ENCODE assay signal across 8 cellular contexts in the genomic region with DNA sequence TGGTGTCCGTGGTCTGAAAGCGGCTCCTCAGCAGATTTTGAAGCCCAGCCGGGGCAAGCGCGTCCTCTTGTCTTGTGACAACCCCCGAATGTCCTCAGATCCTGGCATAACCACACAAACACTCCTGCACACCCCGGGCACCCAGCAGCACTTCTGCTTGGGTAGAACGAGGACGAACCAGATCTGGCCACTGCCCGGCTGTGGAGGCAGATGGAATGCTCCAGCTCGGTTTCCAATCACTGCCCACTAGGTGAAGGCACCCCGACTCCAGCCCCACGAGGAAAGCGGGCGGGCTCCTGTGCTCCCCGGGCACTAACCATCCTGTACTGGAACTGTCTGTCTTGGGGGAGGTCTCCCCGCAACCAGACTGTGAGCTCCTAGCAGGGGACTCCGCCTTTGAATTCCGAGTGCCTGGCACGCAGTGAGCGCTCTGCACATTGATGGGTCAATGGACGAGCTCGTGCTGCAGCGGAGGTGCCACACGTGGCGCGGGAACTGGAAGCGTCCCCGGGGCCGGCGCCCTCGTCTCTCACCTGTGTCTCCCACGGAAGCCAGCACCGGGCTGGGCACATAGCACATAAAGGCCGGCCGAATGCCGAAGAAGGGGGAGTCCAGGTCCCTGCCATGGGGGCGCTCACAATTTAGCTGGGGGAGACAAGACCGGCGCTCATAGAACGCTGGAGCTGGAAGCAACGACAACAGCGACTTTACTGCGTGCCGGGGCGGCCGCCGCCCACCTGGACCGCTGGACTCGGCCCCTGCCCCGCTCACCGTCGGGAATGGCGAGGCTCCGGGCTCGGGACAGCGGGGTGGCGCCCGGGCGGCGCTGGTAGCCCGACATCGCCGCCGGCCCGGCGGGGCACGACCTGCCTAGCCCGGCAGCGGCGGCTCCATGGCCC. TPM values are rescaled to one million over a fixed set of nuclear protein-coding genes. Genes with fewer than 3 reads are reported as not detected.
A peak's percentile ranks its signal among the peaks of the same experiment; 100 is the strongest.
DNase-seq lines count a peak whose midpoint lies in the region; ATAC-seq and TF ChIP-seq lines count a peak whose summit lies in the region.

No MANE protein-coding gene starts in this region.

- peaks cover 39% of the 10 kb centered on the region for H3K4me1 Mint-ChIP-seq in activated T-helper 2 cell treated with anti-CD3 and anti-CD28 coated beads, Interferon-gamma antibody, Interleukin-2, Interleukin-4, amounts not matched to agents 10 μg/mL and 5 μg/mL and 100 μg/mL, durations not matched to agents 14 hours and 24 hours and 36 hours (ENCODE audit: low read depth)
- peaks cover 32% of the 10 kb centered on the region for H3K4me1 Mint-ChIP-seq in osteocyte (ENCODE audit: unreplicated experiment)

- H3K36me3 Mint-ChIP-seq in activated T-helper 2 cell treated with anti-CD3 and anti-CD28 coated beads, Interferon-gamma antibody, Interleukin-2, Interleukin-4, amounts not matched to agents 10 μg/mL and 5 μg/mL and 100 μg/mL, durations not matched to agents 14 hours and 24 hours and 36 hours (ENCODE audit: low read depth) = peaks cover 78% of the 10 kb centered on the region
- H3K36me3 Mint-ChIP-seq in osteocyte (ENCODE audit: unreplicated experiment) = peaks cover 32% of the 10 kb centered on the region

- H3K9me3 Mint-ChIP-seq in activated T-helper 2 cell treated with anti-CD3 and anti-CD28 coated beads, Interferon-gamma antibody, Interleukin-2, Interleukin-4, amounts not matched to agents 10 μg/mL and 5 μg/mL and 100 μg/mL, durations not matched to agents 14 hours and 24 hours and 36 hours = no peaks in the 10 kb centered on the region
- no peaks in the 10 kb centered on the region for H3K9me3 Mint-ChIP-seq in osteocyte (ENCODE audit: unreplicated experiment)

- no peaks in the 10 kb centered on the region for H3K27me3 ChIP-seq in gastroesophageal sphincter

- H3K4me3 ChIP-seq in gastroesophageal sphincter = peak overlapping the region; percentile 64 to 96

- H3K27ac Mint-ChIP-seq in activated T-helper 2 cell treated with anti-CD3 and anti-CD28 coated beads, Interferon-gamma antibody, Interleukin-2, Interleukin-4, amounts not matched to agents 10 μg/mL and 5 μg/mL and 100 μg/mL, durations not matched to agents 14 hours and 24 hours and 36 hours = peak overlapping the region; percentile 95
- H3K27ac Mint-ChIP-seq in osteocyte (ENCODE audit: unreplicated experiment) = peak overlapping the region; percentile 75

- TF ChIP-seq EP300 in gastroesophageal sphincter (IDR thresholded peaks at IDR 0.05) = no peak

- peaks cover 0 to 40% (median 12%) of the 10 kb centered on the region in 3 donors for H3K4me1 ChIP-seq in gastroesophageal sphincter

- TF ChIP-seq CTCF in gastroesophageal sphincter (IDR thresholded peaks at IDR 0.05) (peak in 1 of 4 experiments; percentile 6), osteocyte (IDR thresholded peaks at IDR 0.05) (no peak)

- ATAC-seq in HG02610 (IDR thresholded peaks at IDR 0.05; ENCODE audit: unreplicated experiment) (peak; percentile 18), gastroesophageal sphincter (peak; percentile 14)

- no peak for TF ChIP-seq POLR2A in gastroesophageal sphincter (IDR thresholded peaks at IDR 0.05)

- no peaks in the 10 kb centered on the region for H3K9me3 ChIP-seq in gastroesophageal sphincter

- DNase-seq in NCI-H82 (lab: John Stamatoyannopoulos, UW) (peak; percentile 36), NCI-H82 treated with DMSO at 0.1 percent for 48 hours (lab: John Stamatoyannopoulos, UW; ENCODE audit: unreplicated experiment) (no peak), NCI-H345 treated with DMSO at 0.1 percent for 48 hours (lab: John Stamatoyannopoulos, UW; ENCODE audit: unreplicated experiment) (peak; percentile 4), osteocyte (ENCODE audit: extremely low spot score, unreplicated experiment) (no peak), NCI-H2029 (lab: John Stamatoyannopoulos, UW) (no peak)
- DNase-seq in activated T-helper 2 cell treated with anti-CD3 and anti-CD28 coated beads, Interferon-gamma antibody, Interleukin-2, Interleukin-4, amounts not matched to agents 10 μg/mL and 5 μg/mL and 100 μg/mL, durations not matched to agents 14 hours and 24 hours and 36 hours (ENCODE audit: low spot score) = peak; percentile 32

- 67% methylated on average over 3 of the region's 71 CpGs; no CpG with 5 or more reads in 1 of the 2 donors for WGBS in gastroesophageal sphincter (ENCODE audit: low coverage in 1 of 2), 2 donors

- H3K4me3 Mint-ChIP-seq in activated T-helper 2 cell treated with anti-CD3 and anti-CD28 coated beads, Interferon-gamma antibody, Interleukin-2, Interleukin-4, amounts not matched to agents 10 μg/mL and 5 μg/mL and 100 μg/mL, durations not matched to agents 14 hours and 24 hours and 36 hours (ENCODE audit: low read depth) = peak overlapping the region; percentile 92
- peak overlapping the region; percentile 86 for H3K4me3 Mint-ChIP-seq in osteocyte (ENCODE audit: unreplicated experiment)

- peak overlapping the region; percentile 31 to 92 (median 87) for H3K27ac ChIP-seq in gastroesophageal sphincter

- intact Hi-C loops in activated T-helper 2 cell treated with anti-CD3 and anti-CD28 coated beads, Interferon-gamma antibody, Interleukin-2, Interleukin-4, amounts not matched to agents 10 μg/mL and 5 μg/mL and 100 μg/mL, durations not matched to agents 14 hours and 24 hours and 36 hours (cut with micrococcal nuclease) = loop anchor here (1.0 to 10.0 kb wide), 5 partner anchors 10 to 295 kb away; partner anchors contain the start of genes GPSM1, SEC16A, SNAPC4 and TMEM250

- H3K36me3 ChIP-seq in gastroesophageal sphincter = peaks cover 0 to 63% of the 10 kb centered on the region in 2 donors

- H3K27me3 Mint-ChIP-seq in activated T-helper 2 cell treated with anti-CD3 and anti-CD28 coated beads, Interferon-gamma antibody, Interleukin-2, Interleukin-4, amounts not matched to agents 10 μg/mL and 5 μg/mL and 100 μg/mL, durations not matched to agents 14 hours and 24 hours and 36 hours (ENCODE audit: low read depth) = no peaks in the 10 kb centered on the region
- H3K27me3 Mint-ChIP-seq in osteocyte (ENCODE audit: unreplicated experiment) = no peaks in the 10 kb centered on the region

RNA-seq across cellular contexts. Expression of gene ENTR1, which starts 0.6 kb away (rescaled TPM):
- 66.4 and 75.6 TPM in 2 replicates for total RNA-seq in activated T-helper 2 cell treated with anti-CD3 and anti-CD28 coated beads, Interferon-gamma antibody, Interleukin-2, Interleukin-4, amounts not matched to agents 10 μg/mL and 5 μg/mL and 100 μg/mL, durations not matched to agents 14 hours and 24 hours and 36 hours
- 10 to 100 TPM; 26.3 to 55.1 (median 44.0) TPM for total RNA-seq in gastroesophageal sphincter
- total RNA-seq in osteocyte = 54.8 and 57.9 TPM in 2 replicates

RNA-seq across cellular contexts. Expression of gene PMPCA, which starts 0.7 kb away (rescaled TPM):
- 111 TPM in 2 replicates for total RNA-seq in activated T-helper 2 cell treated with anti-CD3 and anti-CD28 coated beads, Interferon-gamma antibody, Interleukin-2, Interleukin-4, amounts not matched to agents 10 μg/mL and 5 μg/mL and 100 μg/mL, durations not matched to agents 14 hours and 24 hours and 36 hours
- total RNA-seq in gastroesophageal sphincter = 10 to 100 TPM; 36.4 to 59.3 (median 39.8) TPM
- 51.9 and 52.8 TPM in 2 replicates for total RNA-seq in osteocyte

RNA-seq across cellular contexts. Expression of gene SNAPC4, which starts 9.8 kb away (rescaled TPM):
- 22.7 and 22.9 TPM in 2 replicates for total RNA-seq in activated T-helper 2 cell treated with anti-CD3 and anti-CD28 coated beads, Interferon-gamma antibody, Interleukin-2, Interleukin-4, amounts not matched to agents 10 μg/mL and 5 μg/mL and 100 μg/mL, durations not matched to agents 14 hours and 24 hours and 36 hours
- total RNA-seq in gastroesophageal sphincter (1 to 10 TPM; 3.5 to 8.4 (median 5.5) TPM), osteocyte (8.9 and 9.9 TPM in 2 replicates)

RNA-seq across cellular contexts. Expression of gene INPP5E, which starts 29.8 kb away (rescaled TPM):
- total RNA-seq in activated T-helper 2 cell treated with anti-CD3 and anti-CD28 coated beads, Interferon-gamma antibody, Interleukin-2, Interleukin-4, amounts not matched to agents 10 μg/mL and 5 μg/mL and 100 μg/mL, durations not matched to agents 14 hours and 24 hours and 36 hours = 20.8 and 21.8 TPM in 2 replicates
- 10 to 100 TPM in 2 of 4 donors, 1 to 10 TPM in 2; 7.2 to 13.1 (median 10.0) TPM for total RNA-seq in gastroesophageal sphincter
- 16.0 and 16.7 TPM in 2 replicates for total RNA-seq in osteocyte

RNA-seq across cellular contexts. Expression of gene CARD9, which starts 36.3 kb away (rescaled TPM):
- 16.2 and 17.6 TPM in 2 replicates for total RNA-seq in activated T-helper 2 cell treated with anti-CD3 and anti-CD28 coated beads, Interferon-gamma antibody, Interleukin-2, Interleukin-4, amounts not matched to agents 10 μg/mL and 5 μg/mL and 100 μg/mL, durations not matched to agents 14 hours and 24 hours and 36 hours
- 1 to 10 TPM; 1.3 to 2.3 (median 1.8) TPM for total RNA-seq in gastroesophageal sphincter
- 0.89 and 0.94 TPM in 2 replicates for total RNA-seq in osteocyte

Comparison
In these comparisons a context has a peak if more than half of its experiments do, and no peak if none do; other contexts are left out.
1. DNase-seq: peak in NCI-H82 (single experiment), NCI-H345 treated with DMSO at 0.1 percent for 48 hours (single experiment) and activated T-helper 2 cell treated with anti-CD3 and anti-CD28 coated beads, Interferon-gamma antibody, Interleukin-2, Interleukin-4, amounts not matched to agents 10 μg/mL and 5 μg/mL and 100 μg/mL, durations not matched to agents 14 hours and 24 hours and 36 hours (single experiment); none in NCI-H82 treated with DMSO at 0.1 percent for 48 hours (single experiment), osteocyte (single experiment) and NCI-H2029 (single experiment).